ENCODE assay signal across 10 cellular contexts in genomic region chrX:65674351-65674893, GRCh38. TPM values are rescaled to one million over a fixed set of nuclear protein-coding genes. Genes with fewer than 3 reads are reported as not detected.
DNase-seq lines count a peak whose midpoint lies in the region; ATAC-seq and TF ChIP-seq lines count a peak whose summit lies in the region.
"Had no signal": no experiment of that assay in that cellular context is flagged by ENCODE, and none has a peak within 500 bp of the region (broad histone marks: within the 10 kb centered on the region; RNA-seq: fewer than 3 reads in every experiment).

No MANE protein-coding gene starts in this region.

- H3K4me3 ChIP-seq in GM12865 (ENCODE audit: low read depth, low read length) (peak overlapping the region; percentile 58), skin epidermis (no peak overlapping the region), aorta (ENCODE audit: low read length in 2 of 2) (no peak overlapping the region)

- intact Hi-C loops in activated CD4-positive, alpha-beta memory T cell treated with anti-CD3 and anti-CD28 coated beads for 36 hours (cut with micrococcal nuclease), result loop anchor here (1.0 kb wide), 1 partner anchor 32 kb away; no protein-coding TSS in a partner anchor
- intact Hi-C loops in aorta (cut with DNase I), result no loop called here

- POLR2A ChIA-PET in activated CD4-positive, alpha-beta memory T cell treated with anti-CD3 and anti-CD28 coated beads for 36 hours (lab: Charles Lee), result interaction anchor here (1.2 to 4.7 kb wide), 6 partner anchors 8 to 49 kb away, joined by 3 to 25 read pairs (median 4); no protein-coding TSS in a partner anchor

- H3K4me1 Mint-ChIP-seq in activated CD4-positive, alpha-beta memory T cell treated with anti-CD3 and anti-CD28 coated beads for 36 hours (ENCODE audit: low read depth), result peaks cover 64% of the 10 kb centered on the region

- 15 to 48% methylated on average over 4 of the region's 4 CpGs for WGBS in aorta, 2 donors

- CTCF ChIA-PET in activated CD4-positive, alpha-beta memory T cell treated with anti-CD3 and anti-CD28 coated beads for 36 hours (lab: Charles Lee), result interaction anchor here (0.7 to 2.1 kb wide), 8 partner anchors 12 to 80 kb away, joined by 3 to 8 read pairs (median 5); no protein-coding TSS in a partner anchor

- no peak for TF ChIP-seq CTCF in GM12865 (IDR thresholded peaks at IDR 0.05; ENCODE audit: insufficient read depth, low read depth, low read length, missing control alignments)
- no peak for TF ChIP-seq CTCF in foreskin keratinocyte (conservative IDR thresholded peaks at IDR 0.05)

- H3K27me3 Mint-ChIP-seq in activated CD4-positive, alpha-beta memory T cell treated with anti-CD3 and anti-CD28 coated beads for 36 hours, result no peaks in the 10 kb centered on the region
- H3K27me3 Mint-ChIP-seq: progenitor cell of endocrine pancreas had no signal

- H3K4me3 Mint-ChIP-seq in activated CD4-positive, alpha-beta memory T cell treated with anti-CD3 and anti-CD28 coated beads for 36 hours, result peak overlapping the region; percentile 80

- H3K27ac ChIP-seq in foreskin keratinocyte (peak overlapping the region; percentile 51), skin epidermis (peak overlapping the region in 18 of 21 experiments; percentile 22 to 79 (median 70)), aorta (ENCODE audit: low read depth in 1 of 2, low read length in 2 of 2) (peak overlapping the region in 1 of 2 donors; percentile 76)

- peaks cover 0 to 1% of the 10 kb centered on the region in 2 donors for H3K36me3 ChIP-seq in aorta (ENCODE audit: control insufficient read depth in 1 of 2, insufficient read depth in 2 of 2, low read length in 1 of 2)

- no peaks in the 10 kb centered on the region for H3K27me3 ChIP-seq in foreskin keratinocyte
- no peaks in the 10 kb centered on the region for H3K27me3 ChIP-seq in aorta (ENCODE audit: control insufficient read depth in 1 of 2, insufficient read depth in 2 of 2, low read length in 1 of 2)

- H3K27ac Mint-ChIP-seq in activated CD4-positive, alpha-beta memory T cell treated with anti-CD3 and anti-CD28 coated beads for 36 hours, result peak overlapping the region; percentile 97
- H3K27ac Mint-ChIP-seq: progenitor cell of endocrine pancreas had no signal

- no peaks in the 10 kb centered on the region for H3K9me3 Mint-ChIP-seq in activated CD4-positive, alpha-beta memory T cell treated with anti-CD3 and anti-CD28 coated beads for 36 hours

- H3K36me3 Mint-ChIP-seq in activated CD4-positive, alpha-beta memory T cell treated with anti-CD3 and anti-CD28 coated beads for 36 hours, result peaks cover 57% of the 10 kb centered on the region

- no peaks in the 10 kb centered on the region for H3K9me3 ChIP-seq in aorta (ENCODE audit: control insufficient read depth, low read length)

- ATAC-seq in foreskin keratinocyte, result peak; percentile 47
- ATAC-seq in GM18519 (IDR thresholded peaks at IDR 0.05; ENCODE audit: low FRiP score, unreplicated experiment), result no peak
- ATAC-seq in GM18502 (IDR thresholded peaks at IDR 0.05; ENCODE audit: poor library complexity, unreplicated experiment), result no peak
- no peak for ATAC-seq in aorta (ENCODE audit: low FRiP score)
- ATAC-seq: Panc1 had no signal

- DNase-seq in GM12865 (ENCODE audit: low read depth) (no peak), foreskin keratinocyte (no peak), NCI-H2107 treated with DMSO at 0.1 percent for 48 hours (lab: John Stamatoyannopoulos, UW; ENCODE audit: unreplicated experiment) (no peak), aorta (no peak)
- DNase-seq in activated CD4-positive, alpha-beta memory T cell treated with anti-CD3 and anti-CD28 coated beads for 36 hours, result no peak

- H3K4me1 ChIP-seq in foreskin keratinocyte (peaks cover 64% of the 10 kb centered on the region), aorta (ENCODE audit: control insufficient read depth in 1 of 2, insufficient read depth in 2 of 2, low read length in 2 of 2) (peaks cover 0 to 4% of the 10 kb centered on the region in 2 donors)

RNA-seq across cellular contexts. Expression of gene MSN, which starts 7.0 kb away (rescaled TPM):
- 100 to 1,000 TPM; 494 to 502 TPM for total RNA-seq in activated CD4-positive, alpha-beta memory T cell treated with anti-CD3 and anti-CD28 coated beads for 36 hours
- total RNA-seq in foreskin keratinocyte (407 and 503 TPM in 2 replicates), aorta (100 to 1,000 TPM; 374 to 532 TPM)
- polyA plus RNA-seq in foreskin keratinocyte (199 and 212 TPM in 2 replicates), aorta (100 to 1,000 TPM; 128 to 160 TPM)
